In genomic region chr4:55431710-55432336, GRCh38 we compare ENCODE assay signal across 17 cellular contexts. TPM values are rescaled to one million over a fixed set of nuclear protein-coding genes. Genes with fewer than 3 reads are reported as not detected.
DNase-seq lines count a peak whose midpoint lies in the region; ATAC-seq, FAIRE-seq and TF ChIP-seq lines count a peak whose summit lies in the region.
"Had no signal": no experiment of that assay in that cellular context is flagged by ENCODE, and none has a peak within 500 bp of the region (broad histone marks: within the 10 kb centered on the region; RNA-seq: fewer than 3 reads in every experiment).

No MANE protein-coding gene starts in this region.

- no peak overlapping the region for H3K4me3 Mint-ChIP-seq in CD4-positive, alpha-beta T cell
- no peak overlapping the region for H3K4me3 Mint-ChIP-seq in CD8-positive, alpha-beta memory T cell

- no peak overlapping the region for H2BK120ac ChIP-seq in H1 (replicated peaks; ENCODE audit: low read depth, low read length)

- no peaks in the 10 kb centered on the region for H3K27me3 Mint-ChIP-seq in CD4-positive, alpha-beta T cell
- no peaks in the 10 kb centered on the region for H3K27me3 Mint-ChIP-seq in CD8-positive, alpha-beta memory T cell

- H2AFZ ChIP-seq in H1 (ENCODE audit: low read length): no peak overlapping the region

- no peak overlapping the region for H3K14ac ChIP-seq in H1 (ENCODE audit: insufficient read length)

- TF ChIP-seq POLR2A in H1 (IDR thresholded peaks at IDR 0.05; ENCODE audit: control extremely low read depth in 1 of 2, low read depth in 2 of 2, low read length in 2 of 2): no peak

- no peak for ATAC-seq in CD4-positive, alpha-beta T cell (ENCODE audit: poor library complexity)
- ATAC-seq: HCT116, K562 had no signal

- H2AK5ac ChIP-seq in H1 (ENCODE audit: low read depth, low read length): no peak overlapping the region

- no peak for TF ChIP-seq EP300 in H1 (IDR thresholded peaks at IDR 0.05; ENCODE audit: borderline replicate concordance in 1 of 2, low read depth in 2 of 2, low read length in 2 of 2)

- POLR2A ChIA-PET in CD4-positive, alpha-beta T cell (lab: Charles Lee): no interaction called here
- POLR2A ChIA-PET in CD8-positive, alpha-beta memory T cell (lab: Charles Lee): interaction anchor here (0.5 kb wide), 1 partner anchor 1476 kb away, joined by 3 read pairs; the partner anchor contains the start of gene REST
- POLR2A ChIA-PET in H1 (lab: Charles Lee; ENCODE audit: partially characterized antibody): interaction anchor here (0.7 to 1.4 kb wide), 3 partner anchors 8 to 307 kb away, joined by 3 read pairs; no protein-coding TSS in a partner anchor

- no peak overlapping the region for H3K4me3 ChIP-seq in CD8-positive, alpha-beta memory T cell (ENCODE audit: low read length)
- H3K4me3 ChIP-seq in H1 (ENCODE audit: extremely low read depth in 1 of 4, insufficient read depth in 2 of 4, low read depth in 3 of 4, low read length in 4 of 4): peak overlapping the region in 1 of 4 experiments; percentile 17; a peak in 1 of 8 replicates
- H3K4me3 ChIP-seq in mesodermal cell (ENCODE audit: extremely low read depth, insufficient read depth, low read length, poor library complexity, severe bottlenecking): no peak overlapping the region
- H3K4me3 ChIP-seq: K562, SJCRH30 had no signal

- no peaks in the 10 kb centered on the region for H3K79me1 ChIP-seq in H1 (ENCODE audit: low read depth, low read length)

- H3K36me3 ChIP-seq in CD8-positive, alpha-beta memory T cell (ENCODE audit: insufficient read depth, low read length): peaks cover 6% of the 10 kb centered on the region
- peaks cover 0 to 51% (median 14%) of the 10 kb centered on the region in 4 experiments; a peak in 5 of 8 replicates for H3K36me3 ChIP-seq in H1 (ENCODE audit: control insufficient read depth in 2 of 4, insufficient read depth in 4 of 4, low read length in 3 of 4)
- peaks cover 86% of the 10 kb centered on the region for H3K36me3 ChIP-seq in mesodermal cell (ENCODE audit: control insufficient read depth, insufficient read depth, low read length)

- no peak overlapping the region for H2BK12ac ChIP-seq in H1 (ENCODE audit: low read depth, low read length)

- no peak overlapping the region for H3K9ac ChIP-seq in H1 (replicated peaks in 1 of 4; ENCODE audit: extremely low read depth in 1 of 4, low read depth in 3 of 4, low read length in 3 of 4)

- TF ChIP-seq RAD21 in H1 (IDR thresholded peaks at IDR 0.05 in 1 of 2, conservative IDR thresholded peaks at IDR 0.05 in 1 of 2; ENCODE audit: low read depth in 2 of 2, low read length in 2 of 2): no peak

- H3K4me1 ChIP-seq in CD8-positive, alpha-beta memory T cell (ENCODE audit: insufficient read depth, low read length): peaks cover 8% of the 10 kb centered on the region
- H3K4me1 ChIP-seq in H1 (replicated peaks in 1 of 4; ENCODE audit: control insufficient read depth in 3 of 4, insufficient read depth in 4 of 4, low read length in 3 of 4) (peaks cover 0 to 9% (median 6%) of the 10 kb centered on the region in 4 experiments; a peak in 4 of 7 replicates), mesodermal cell (ENCODE audit: control insufficient read depth, insufficient read depth, low read length, poor library complexity, severe bottlenecking) (no peaks in the 10 kb centered on the region)
- H3K4me1 ChIP-seq: SJCRH30 had no signal

- H4K20me1 ChIP-seq in H1 (replicated peaks in 1 of 2; ENCODE audit: control insufficient read depth in 1 of 2, insufficient read depth in 2 of 2, low read length in 2 of 2): peaks cover 0 to 3% of the 10 kb centered on the region in 2 experiments

- no peak overlapping the region for H4K5ac ChIP-seq in H1 (ENCODE audit: insufficient read length, low read depth, low read length)

- CTCF ChIA-PET in CD4-positive, alpha-beta T cell (lab: Charles Lee): no interaction called here
- CTCF ChIA-PET in CD8-positive, alpha-beta memory T cell (lab: Charles Lee): no interaction called here
- CTCF ChIA-PET in H1 (lab: Charles Lee; ENCODE audit: partially characterized antibody): interaction anchor here (0.9 to 2.2 kb wide), 4 partner anchors 14 to 306 kb away, joined by 4 to 8 read pairs (median 4); no protein-coding TSS in a partner anchor

- H3K56ac ChIP-seq in H1 (replicated peaks; ENCODE audit: insufficient read length, low read depth, low read length): no peak overlapping the region

- H3K23ac ChIP-seq in H1 (ENCODE audit: insufficient read length): no peak overlapping the region

- peaks cover 16% of the 10 kb centered on the region for H3K4me1 Mint-ChIP-seq in CD4-positive, alpha-beta T cell (ENCODE audit: low read depth)
- H3K4me1 Mint-ChIP-seq in CD8-positive, alpha-beta memory T cell: peaks cover 13 to 22% (median 17%) of the 10 kb centered on the region in 3 donors

- H3K4me2 ChIP-seq in H1 (ENCODE audit: insufficient read depth in 1 of 2, low read depth in 2 of 2, low read length in 2 of 2): peak overlapping the region; percentile 3 to 43; a peak in 3 of 4 replicates

- 56% methylated on average over 6 of the region's 6 CpGs; no CpG with 5 or more reads in 1 of the 2 experiments for WGBS in H1 (ENCODE audit: extremely low coverage in 1 of 2, insufficient coverage in 1 of 2, insufficient read length in 1 of 2, insufficient replicate concordance in 2 of 2, low coverage in 1 of 2, low lambda C conversion rate in 2 of 2, missing lambda C conversion rate in 1 of 2), 2 experiments
- WGBS in mesodermal cell (ENCODE audit: insufficient coverage in 2 of 2), 2 experiments: 77% methylated on average over 5 to 6 of the region's 6 CpGs

- no peaks in the 10 kb centered on the region for H3K9me3 ChIP-seq in CD4-positive, alpha-beta T cell (ENCODE audit: control insufficient read depth, low read length)
- H3K9me3 ChIP-seq in CD8-positive, alpha-beta memory T cell (ENCODE audit: low read length): no peaks in the 10 kb centered on the region
- no peaks in the 10 kb centered on the region for H3K9me3 ChIP-seq in H1 (ENCODE audit: insufficient read depth in 2 of 2, low read depth in 1 of 2, low read length in 1 of 2)
- H3K9me3 ChIP-seq in mesodermal cell (ENCODE audit: control insufficient read depth, low read length): no peaks in the 10 kb centered on the region
- H3K9me3 ChIP-seq: SJCRH30 had no signal

- H3K79me2 ChIP-seq in H1 (ENCODE audit: control insufficient read depth in 1 of 2, insufficient read depth in 2 of 2, low read length in 2 of 2): no peaks in the 10 kb centered on the region

- H3K27me3 ChIP-seq in CD4-positive, alpha-beta T cell (ENCODE audit: control insufficient read depth, insufficient read depth, low read length): no peaks in the 10 kb centered on the region
- H3K27me3 ChIP-seq in CD8-positive, alpha-beta memory T cell (ENCODE audit: insufficient read depth, low read length, poor library complexity, severe bottlenecking): no peaks in the 10 kb centered on the region
- H3K27me3 ChIP-seq in H1 (replicated peaks in 1 of 4; ENCODE audit: control insufficient read depth in 3 of 4, extremely low read depth in 1 of 4, insufficient read depth in 3 of 4, low read length in 3 of 4): no peaks in the 10 kb centered on the region
- H3K27me3 ChIP-seq: SJCRH30 had no signal

- H3K18ac ChIP-seq in H1 (ENCODE audit: extremely low read depth, low read length): no peak overlapping the region

- intact Hi-C loops in CD4-positive, alpha-beta T cell (cut with DNase I, micrococcal nuclease): no loop called here

- H3K27ac ChIP-seq in CD4-positive, alpha-beta T cell (ENCODE audit: low read depth, low read length): no peak overlapping the region
- no peak overlapping the region for H3K27ac ChIP-seq in CD8-positive, alpha-beta memory T cell (ENCODE audit: low read depth, low read length)
- no peak overlapping the region for H3K27ac ChIP-seq in H1 (ENCODE audit: low read depth, low read length)
- peak overlapping the region; percentile 11 for H3K27ac ChIP-seq in mesodermal cell (ENCODE audit: low read depth, low read length, severe bottlenecking)
- H3K27ac ChIP-seq: RWPE1, SJCRH30 had no signal

- H3K27ac Mint-ChIP-seq in CD4-positive, alpha-beta T cell: peak overlapping the region; percentile 48
- peak overlapping the region in 5 of 8 donors; percentile 5 to 52 (median 38) for H3K27ac Mint-ChIP-seq in CD8-positive, alpha-beta memory T cell

- no peak overlapping the region for H4K8ac ChIP-seq in H1 (ENCODE audit: extremely low read depth, insufficient read depth, low read length)

- no peak overlapping the region for H4K91ac ChIP-seq in H1 (replicated peaks; ENCODE audit: insufficient read length, low read length)

- TF ChIP-seq CTCF in CD4-positive, alpha-beta T cell (IDR thresholded peaks at IDR 0.05): no peak
- TF ChIP-seq CTCF in H1 (IDR thresholded peaks at IDR 0.05; ENCODE audit: control extremely low read depth in 1 of 3, insufficient read depth in 1 of 3, low read depth in 1 of 3, low read length in 3 of 3): no peak

- no peak overlapping the region for H2BK5ac ChIP-seq in H1 (ENCODE audit: low read depth, low read length)

- no peak for DNase-seq in CD4-positive, alpha-beta T cell
- DNase-seq in CD8-positive, alpha-beta memory T cell: no peak
- DNase-seq in H1 (ENCODE audit: low read depth in 1 of 2, low spot score in 2 of 2) (no peak), NCI-H2107 (lab: John Stamatoyannopoulos, UW) (no peak), GDM1 (lab: John Stamatoyannopoulos, UW) (no peak), AML-193 (lab: John Stamatoyannopoulos, UW) (no peak)
- DNase-seq: COR-L47, DMS153, EL, NCI-H1436, NCI-H2029 treated with DMSO at 0.1 percent for 48 hours, NCI-H524 treated with DMSO at 0.1 percent for 48 hours, SJCRH30 had no signal

- peaks cover 79% of the 10 kb centered on the region for H3K36me3 Mint-ChIP-seq in CD4-positive, alpha-beta T cell (ENCODE audit: low read depth)
- peaks cover 0 to 67% (median 3%) of the 10 kb centered on the region in 3 donors for H3K36me3 Mint-ChIP-seq in CD8-positive, alpha-beta memory T cell

- no peaks in the 10 kb centered on the region for H3K23me2 ChIP-seq in H1 (ENCODE audit: low read depth, low read length)

- H2BK20ac ChIP-seq in H1 (ENCODE audit: low read length): no peak overlapping the region

- H3K4ac ChIP-seq in H1 (replicated peaks; ENCODE audit: insufficient read length, low read depth, low read length): no peak overlapping the region

- peak; percentile 42 for FAIRE-seq in H1 (lab: Jason Lieb, UNC)
- FAIRE-seq: K562 had no signal

- H3K9me3 Mint-ChIP-seq in CD4-positive, alpha-beta T cell: no peaks in the 10 kb centered on the region
- H3K9me3 Mint-ChIP-seq in CD8-positive, alpha-beta memory T cell: no peaks in the 10 kb centered on the region

- no peak overlapping the region for H2BK15ac ChIP-seq in H1 (ENCODE audit: low read length)

RNA-seq across cellular contexts. Expression of gene TMEM165, which starts 36.1 kb away (rescaled TPM):
- 10 to 100 TPM; 44.8 to 46.0 TPM for total RNA-seq in CD4-positive, alpha-beta T cell
- 10 to 100 TPM; 69.1 to 76.5 TPM for total RNA-seq in CD8-positive, alpha-beta memory T cell
- polyA plus RNA-seq in CD8-positive, alpha-beta memory T cell: 31.1 TPM
- total RNA-seq in H1 (2021; fragmentation: NEBNext Ultra II Directional; extraction: Animal tissue kit (Norgen Biotek cat#: 25700)): 77.7 and 85.5 TPM in 2 replicates
- 123 and 125 TPM in 2 replicates for polyA plus RNA-seq in H1 (2011; rRNA removed)
- polyA plus RNA-seq in H1 (2011; cell fraction: cytosol; rRNA removed): 77.0 TPM
- polyA plus RNA-seq in H1 (2011; cell fraction: nucleus; rRNA removed): 62.2 TPM
- polyA plus RNA-seq in H1 (2012, experiment 1 of 2): 46.1 to 68.7 TPM (median 50.2 TPM) in 4 replicates
- 37.4 TPM for polyA plus RNA-seq in H1 (2012, experiment 2 of 2)
- 86.9 TPM for polyA plus RNA-seq in H1 (2013, experiment 1 of 2)
- 102 TPM for polyA plus RNA-seq in H1 (2013, experiment 2 of 2)
- polyA minus RNA-seq in H1 (2011; rRNA and poly(A)+ RNA removed): 144 TPM in 2 replicates
- polyA minus RNA-seq in H1 (2011; cell fraction: cytosol; rRNA and poly(A)+ RNA removed): 84.8 TPM
- 152 TPM for polyA minus RNA-seq in H1 (2011; cell fraction: nucleus; rRNA and poly(A)+ RNA removed)
- 76.6 TPM for polyA plus RNA-seq in mesodermal cell (2013, experiment 1 of 2)
- 71.7 TPM for polyA plus RNA-seq in mesodermal cell (2013, experiment 2 of 2)
